13 cellular contexts compared by ENCODE assay signal in the genomic region with DNA sequence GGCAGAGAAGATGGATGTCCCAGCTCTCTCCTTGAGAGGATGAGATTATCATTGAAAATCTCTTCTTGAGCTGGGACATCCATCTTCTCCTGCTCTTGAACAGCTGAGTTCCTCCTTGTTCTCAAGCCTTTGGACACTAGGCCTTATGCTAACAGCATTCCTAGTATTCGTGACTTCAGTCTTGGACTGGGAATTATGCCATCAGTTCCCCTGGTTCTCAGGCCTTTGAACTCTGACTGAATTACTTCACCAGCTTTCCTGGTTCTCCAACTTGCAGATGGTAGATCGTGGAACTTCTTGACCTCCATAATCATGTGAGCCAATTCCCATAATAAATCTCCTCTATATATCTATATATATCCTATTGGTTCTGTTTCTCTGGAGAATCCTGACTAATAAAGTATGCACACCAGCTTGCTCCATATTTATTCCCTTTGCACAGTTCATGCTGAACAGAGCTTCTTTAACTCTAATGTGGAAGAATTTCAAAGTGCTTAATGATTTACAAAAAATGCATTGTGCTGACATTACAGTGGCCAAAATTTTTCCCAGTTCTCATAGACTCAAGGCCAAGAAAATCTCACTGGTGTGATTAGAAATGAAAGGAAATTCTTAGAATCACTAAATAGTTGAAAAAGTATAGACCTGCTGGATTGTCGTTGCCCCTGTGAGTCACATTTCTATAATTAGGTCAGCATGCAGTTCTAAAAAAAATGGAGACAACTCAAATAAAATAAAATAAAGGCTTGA.
DNase-seq lines count a peak whose midpoint lies in the region; ATAC-seq and TF ChIP-seq lines count a peak whose summit lies in the region.
"Had no signal": no experiment of that assay in that cellular context is flagged by ENCODE, and none has a peak within 500 bp of the region (broad histone marks: within the 10 kb centered on the region; RNA-seq: fewer than 3 reads in every experiment).

No MANE protein-coding gene starts in this region.

- DNase-seq in GM04503 (ENCODE audit: low read depth) (peak; percentile 98), cardiac fibroblast (ENCODE audit: low read depth in 2 of 2) (peak; percentile 45 to 75), right cardiac atrium (no peak), SHP77 (lab: John Stamatoyannopoulos, UW) (no peak)
- no peak for DNase-seq in activated effector memory CD4-positive, alpha-beta T cell treated with Interleukin-2 at 50 U/mL for 16 hours
- DNase-seq: activated CD8-positive, alpha-beta memory T cell treated with anti-CD3 and anti-CD28 coated beads, Interleukin-2, amount 50 U/mL, for 4 hours; Caco-2; effector memory CD8-positive, alpha-beta T cell; mesendoderm; posterior cingulate gyrus had no signal

- intact Hi-C loops in right cardiac atrium (cut with DNase I) = no loop called here

- H3K4me3 ChIP-seq in cardiac fibroblast (replicated peaks in 1 of 2; ENCODE audit: low read depth in 2 of 2, low read length in 2 of 2) = no peak overlapping the region
- H3K4me3 ChIP-seq in right cardiac atrium (ENCODE audit: low read length) = no peak overlapping the region
- no peak overlapping the region for H3K4me3 ChIP-seq in subcutaneous abdominal adipose tissue (ENCODE audit: low read depth in 1 of 5, low read length in 5 of 5)

- WGBS in right cardiac atrium = 23% methylated on average over 3 of the region's 3 CpGs

- H3K27me3 ChIP-seq in right cardiac atrium (ENCODE audit: control insufficient read depth, insufficient read depth) = no peaks in the 10 kb centered on the region
- no peaks in the 10 kb centered on the region for H3K27me3 ChIP-seq in subcutaneous abdominal adipose tissue (ENCODE audit: control insufficient read depth in 5 of 5, insufficient read depth in 4 of 5, low read length in 5 of 5)

- peak overlapping the region in 1 of 5 donors; percentile 97 for H3K9ac ChIP-seq in subcutaneous abdominal adipose tissue (ENCODE audit: low read length in 5 of 5)

- no peaks in the 10 kb centered on the region for H3K36me3 ChIP-seq in subcutaneous abdominal adipose tissue (ENCODE audit: control insufficient read depth in 5 of 5, insufficient read depth in 5 of 5, low read length in 5 of 5)

- peak; percentile 28 to 75 for ATAC-seq in right cardiac atrium
- no peak for ATAC-seq in GM18519 (IDR thresholded peaks at IDR 0.05; ENCODE audit: low FRiP score, unreplicated experiment)
- ATAC-seq in GM18520 (IDR thresholded peaks at IDR 0.05; ENCODE audit: unreplicated experiment) = no peak
- ATAC-seq: effector memory CD8-positive, alpha-beta T cell had no signal

- no peaks in the 10 kb centered on the region for H3K9me3 ChIP-seq in right cardiac atrium (ENCODE audit: control insufficient read depth, low read length)
- no peaks in the 10 kb centered on the region for H3K9me3 ChIP-seq in subcutaneous abdominal adipose tissue (ENCODE audit: control insufficient read depth in 5 of 5, low read length in 5 of 5)

- TF ChIP-seq CTCF in cardiac fibroblast (IDR thresholded peaks at IDR 0.05; ENCODE audit: low read depth, low read length) = no peak

- H3K27ac ChIP-seq in right cardiac atrium (ENCODE audit: low read length) (no peak overlapping the region), subcutaneous abdominal adipose tissue (ENCODE audit: low read depth, low read length) (peak overlapping the region; percentile 48)

- no peaks in the 10 kb centered on the region for H3K4me1 ChIP-seq in right cardiac atrium (ENCODE audit: control insufficient read depth, insufficient read depth, low read length)
- H3K4me1 ChIP-seq in subcutaneous abdominal adipose tissue (ENCODE audit: control insufficient read depth in 5 of 5, insufficient read depth in 5 of 5, low read length in 5 of 5) = peaks cover 3 to 18% (median 17%) of the 10 kb centered on the region in 5 donors

Comparison
In these comparisons a context has a peak if more than half of its experiments do, and no peak if none do; other contexts are left out.
1. DNase-seq: peak in GM04503 (single experiment) and cardiac fibroblast (2 of 2); none in right cardiac atrium (0 of 3), activated effector memory CD4-positive, alpha-beta T cell treated with Interleukin-2 at 50 U/mL for 16 hours (single experiment) and SHP77 (0 of 2).
2. ATAC-seq: peak in right cardiac atrium (2 of 2); none in GM18519 (single experiment) and GM18520 (single experiment).